Comparison of ENCODE assay signal across 12 cellular contexts in the genomic region with DNA sequence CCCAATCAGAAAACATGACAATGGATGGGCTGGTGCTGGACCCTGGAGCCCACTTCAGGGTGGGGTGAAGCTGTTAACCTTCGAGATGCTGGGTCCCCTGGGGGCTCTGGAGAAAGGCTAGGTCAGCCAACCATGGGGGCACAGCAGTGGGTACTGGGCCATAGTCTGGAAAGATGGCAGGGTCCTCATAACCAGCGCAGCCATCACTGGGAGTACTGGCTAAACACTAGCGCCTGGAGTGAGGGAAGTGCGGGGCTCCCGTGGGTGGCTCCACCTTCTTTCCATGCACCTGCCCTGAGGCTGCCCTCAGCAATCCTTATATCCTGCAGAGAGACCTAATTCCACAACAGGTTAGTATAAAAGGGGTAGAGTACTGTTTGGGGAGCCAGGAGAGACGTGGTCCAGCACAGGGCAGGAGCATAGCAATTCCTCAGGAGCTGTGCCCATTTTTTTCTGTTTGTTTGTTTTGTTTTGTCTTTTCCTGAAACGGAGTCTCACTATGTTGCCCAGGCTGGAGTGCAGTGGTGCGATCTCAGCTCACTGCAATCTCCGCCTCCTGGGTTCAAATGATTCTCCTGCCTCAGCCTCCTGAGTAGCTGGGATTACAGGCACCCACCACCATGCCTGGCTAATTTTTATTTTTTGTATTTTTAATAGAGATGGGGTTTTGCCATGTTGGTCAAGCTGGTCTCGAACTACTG.
DNase-seq lines count a peak whose midpoint lies in the region; ATAC-seq and TF ChIP-seq lines count a peak whose summit lies in the region.
"Had no signal": no experiment of that assay in that cellular context is flagged by ENCODE, and none has a peak within 500 bp of the region (broad histone marks: within the 10 kb centered on the region; RNA-seq: fewer than 3 reads in every experiment).

No MANE protein-coding gene starts in this region.

- H3K27me3 Mint-ChIP-seq in CD4-positive, alpha-beta memory T cell: peaks cover 0 to 1% of the 10 kb centered on the region in 2 donors

- H3K4me3 ChIP-seq in CD4-positive, alpha-beta memory T cell (ENCODE audit: low read length in 2 of 2): no peak overlapping the region
- no peak overlapping the region for H3K4me3 ChIP-seq in SJCRH30
- no peak overlapping the region for H3K4me3 ChIP-seq in right atrium auricular region
- no peak overlapping the region for H3K4me3 ChIP-seq in sigmoid colon

- H3K27me3 ChIP-seq in CD4-positive, alpha-beta memory T cell (ENCODE audit: insufficient read depth, low read length): no peaks in the 10 kb centered on the region
- H3K27me3 ChIP-seq in SJCRH30: no peaks in the 10 kb centered on the region
- no peaks in the 10 kb centered on the region for H3K27me3 ChIP-seq in right atrium auricular region
- H3K27me3 ChIP-seq in sigmoid colon: no peaks in the 10 kb centered on the region

- CTCF ChIA-PET in CD4-positive, alpha-beta memory T cell (lab: Charles Lee; ENCODE audit: partially characterized antibody): interaction anchor here (0.7 to 2.3 kb wide), 4 partner anchors 32 to 98 kb away, joined by 3 to 12 read pairs (median 4); no protein-coding TSS in a partner anchor

- no peak for TF ChIP-seq EP300 in sigmoid colon (IDR thresholded peaks at IDR 0.05)

- no peak overlapping the region for H3K27ac ChIP-seq in CD4-positive, alpha-beta memory T cell (ENCODE audit: low read depth, low read length)
- H3K27ac ChIP-seq in SJCRH30: peak overlapping the region; percentile 65
- peak overlapping the region; percentile 70 to 87 for H3K27ac ChIP-seq in right atrium auricular region
- peak overlapping the region; percentile 23 to 80 (median 72) for H3K27ac ChIP-seq in sigmoid colon
- H3K27ac ChIP-seq: neutrophil had no signal

- H3K27ac Mint-ChIP-seq in CD4-positive, alpha-beta memory T cell: peak overlapping the region in 5 of 7 donors; percentile 4 to 80 (median 70)

- no peak for DNase-seq in CD4-positive, alpha-beta memory T cell
- no peak for DNase-seq in SJCRH30
- DNase-seq in right atrium auricular region (ENCODE audit: low spot score): peak; percentile 57
- DNase-seq in sigmoid colon: peak; percentile 58
- DNase-seq in NCI-H1092 treated with DMSO at 0.1 percent for 48 hours (lab: John Stamatoyannopoulos, UW): no peak
- DNase-seq: activated CD8-positive, alpha-beta memory T cell treated with anti-CD3 and anti-CD28 coated beads, Interleukin-2, amount 50 U/mL, for 4 hours; cortex of kidney; DMS53 had no signal

- no peaks in the 10 kb centered on the region for H3K36me3 ChIP-seq in CD4-positive, alpha-beta memory T cell (ENCODE audit: insufficient read depth, low read length)
- no peaks in the 10 kb centered on the region for H3K36me3 ChIP-seq in SJCRH30
- H3K36me3 ChIP-seq in right atrium auricular region: no peaks in the 10 kb centered on the region
- H3K36me3 ChIP-seq in sigmoid colon: no peaks in the 10 kb centered on the region
- H3K36me3 ChIP-seq: neutrophil had no signal

- intact Hi-C loops in CD4-positive, alpha-beta memory T cell (cut with micrococcal nuclease): loop anchor here (10.0 kb wide), 1 partner anchor 122 kb away; the partner anchor contains the start of gene MEF2A
- intact Hi-C loops in sigmoid colon (cut with DNase I): no loop called here

- POLR2A ChIA-PET in CD4-positive, alpha-beta memory T cell (lab: Charles Lee; ENCODE audit: partially characterized antibody): interaction anchor here (0.6 to 5.1 kb wide), 9 partner anchors 8 to 289 kb away, joined by 3 to 27 read pairs (median 7); partner anchors contain the start of gene MEF2A

- no peaks in the 10 kb centered on the region for H3K9me3 Mint-ChIP-seq in CD4-positive, alpha-beta memory T cell

- no peaks in the 10 kb centered on the region for H3K36me3 Mint-ChIP-seq in CD4-positive, alpha-beta memory T cell

- peaks cover 20 to 59% (median 38%) of the 10 kb centered on the region in 4 donors for H3K4me1 Mint-ChIP-seq in CD4-positive, alpha-beta memory T cell

- TF ChIP-seq CTCF in right atrium auricular region (IDR thresholded peaks at IDR 0.05) (no peak), sigmoid colon (IDR thresholded peaks at IDR 0.05) (no peak)

- no peak for TF ChIP-seq POLR2A in sigmoid colon (IDR thresholded peaks at IDR 0.05)

- H3K4me3 Mint-ChIP-seq in CD4-positive, alpha-beta memory T cell: peak overlapping the region in 5 of 8 donors; percentile 4 to 63 (median 39)

- WGBS in sigmoid colon, 2 donors: 73 to 83% methylated on average over 10 of the region's 10 CpGs

- peaks cover 45% of the 10 kb centered on the region for H3K4me1 ChIP-seq in CD4-positive, alpha-beta memory T cell (ENCODE audit: insufficient read depth, low read length)
- H3K4me1 ChIP-seq in SJCRH30: peaks cover 41% of the 10 kb centered on the region
- peaks cover 0 to 78% of the 10 kb centered on the region in 2 donors for H3K4me1 ChIP-seq in right atrium auricular region
- peaks cover 0 to 38% (median 34%) of the 10 kb centered on the region in 4 donors for H3K4me1 ChIP-seq in sigmoid colon

- ATAC-seq in HG03097 (IDR thresholded peaks at IDR 0.05; ENCODE audit: low FRiP score, unreplicated experiment) (no peak), GM18858 (IDR thresholded peaks at IDR 0.05; ENCODE audit: unreplicated experiment) (no peak), GM18868 (IDR thresholded peaks at IDR 0.05; ENCODE audit: unreplicated experiment) (no peak)

- no peaks in the 10 kb centered on the region for H3K9me3 ChIP-seq in CD4-positive, alpha-beta memory T cell (ENCODE audit: control insufficient read depth in 1 of 2, low read length in 2 of 2)
- H3K9me3 ChIP-seq in SJCRH30 (replicated peaks) (no peaks in the 10 kb centered on the region), right atrium auricular region (no peaks in the 10 kb centered on the region), sigmoid colon (no peaks in the 10 kb centered on the region)
- H3K9me3 ChIP-seq: neutrophil had no signal

Comparison
In these comparisons a context has a peak if more than half of its experiments do, and no peak if none do; other contexts are left out.
1. DNase-seq: peak in right atrium auricular region (single experiment) and sigmoid colon (single experiment); none in CD4-positive, alpha-beta memory T cell (0 of 5), SJCRH30 (0 of 2) and NCI-H1092 treated with DMSO at 0.1 percent for 48 hours (single experiment).